ENCODE assay signal across 8 cellular contexts in genomic region chr1:178543291-178543609, GRCh38. TPM values are rescaled to one million over a fixed set of nuclear protein-coding genes. Genes with fewer than 3 reads are reported as not detected.
DNase-seq lines count a peak whose midpoint lies in the region; ATAC-seq and TF ChIP-seq lines count a peak whose summit lies in the region.

No MANE protein-coding gene starts in this region.

- H3K9me3 ChIP-seq in esophagus squamous epithelium (no peaks in the 10 kb centered on the region), trophoblast cell (ENCODE audit: insufficient read depth, low read depth, low read length) (no peaks in the 10 kb centered on the region)

- intact Hi-C loops in esophagus squamous epithelium (cut with DNase I) = loop anchor here (5.0 kb wide), 1 partner anchor 209 kb away; no protein-coding TSS in a partner anchor

- H3K27me3 ChIP-seq in esophagus squamous epithelium (no peaks in the 10 kb centered on the region), trophoblast cell (ENCODE audit: insufficient read depth, low read length) (no peaks in the 10 kb centered on the region)

- H2BK5ac ChIP-seq in trophoblast cell (ENCODE audit: low read depth, low read length, poor library complexity) = no peak overlapping the region

- H3K18ac ChIP-seq in trophoblast cell (ENCODE audit: low read length) = no peak overlapping the region

- H4K91ac ChIP-seq in trophoblast cell (ENCODE audit: low read depth, low read length) = no peak overlapping the region

- peak overlapping the region; percentile 72 for H4K8ac ChIP-seq in trophoblast cell (ENCODE audit: low read depth, low read length)

- TF ChIP-seq POLR2A in esophagus squamous epithelium (IDR thresholded peaks at IDR 0.05) = no peak

- peaks cover 15 to 65% (median 28%) of the 10 kb centered on the region in 3 donors for H3K4me1 ChIP-seq in esophagus squamous epithelium
- H3K4me1 ChIP-seq in trophoblast cell (ENCODE audit: control insufficient read depth in 1 of 2, insufficient read depth in 2 of 2, low read length in 2 of 2) = peaks cover 6 to 16% of the 10 kb centered on the region in 2 experiments

- DNase-seq in activated T-cell treated with anti-CD3 and anti-CD28 coated beads, Interleukin-2, amount 50 U/mL, for 1 hour = peak; percentile 22
- DNase-seq in activated T-cell treated with anti-CD3 and anti-CD28 coated beads for 4 hours = no peak
- peak; percentile 69 for DNase-seq in RKO (ENCODE audit: low spot score)
- no peak for DNase-seq in esophagus squamous epithelium (lab: John Stamatoyannopoulos, UW)
- no peak for DNase-seq in trophoblast cell
- DNase-seq in DMS 273 (lab: John Stamatoyannopoulos, UW; ENCODE audit: unreplicated experiment) = no peak
- DNase-seq in NCI-H1105 (lab: John Stamatoyannopoulos, UW) = no peak

- H2AFZ ChIP-seq in trophoblast cell (ENCODE audit: insufficient read depth, low read length, poor library complexity) = peak overlapping the region; percentile 15

- H3K4ac ChIP-seq in trophoblast cell (ENCODE audit: low read depth, low read length) = no peak overlapping the region

- H2BK12ac ChIP-seq in trophoblast cell (ENCODE audit: low read length) = no peak overlapping the region

- peak; percentile 45 for ATAC-seq in HG02798 (IDR thresholded peaks at IDR 0.05; ENCODE audit: poor library complexity, unreplicated experiment)

- H3K4me2 ChIP-seq in trophoblast cell (ENCODE audit: low read length) = peak overlapping the region; percentile 98

- H3K27ac ChIP-seq in esophagus squamous epithelium = peak overlapping the region; percentile 85 to 89 (median 88)
- peak overlapping the region; percentile 70 for H3K27ac ChIP-seq in trophoblast cell (ENCODE audit: low read depth, low read length)

- no peak overlapping the region for H2BK120ac ChIP-seq in trophoblast cell (ENCODE audit: insufficient read depth, low read length, poor library complexity)

- TF ChIP-seq CTCF in esophagus squamous epithelium (IDR thresholded peaks at IDR 0.05) = no peak

- H3K36me3 ChIP-seq in esophagus squamous epithelium (peaks cover 0 to 18% (median 0%) of the 10 kb centered on the region in 3 donors), trophoblast cell (ENCODE audit: control insufficient read depth in 1 of 2, insufficient read depth in 2 of 2, low read length in 2 of 2) (no peaks in the 10 kb centered on the region)

- no peak overlapping the region for H3K23ac ChIP-seq in trophoblast cell (ENCODE audit: low read length)

- peaks cover 5% of the 10 kb centered on the region for H3K79me1 ChIP-seq in trophoblast cell (ENCODE audit: low read length)

- 13 to 28% methylated on average over 6 to 9 of the region's 10 CpGs for WGBS in esophagus squamous epithelium, 2 donors
- WGBS in trophoblast cell (ENCODE audit: extremely low coverage, insufficient coverage, insufficient read length) = no CpG with 5 or more reads among the region's 10 CpGs

- H4K12ac ChIP-seq in trophoblast cell (ENCODE audit: low read depth, low read length) = no peak overlapping the region

- no peak overlapping the region for H3K14ac ChIP-seq in trophoblast cell (ENCODE audit: low read length)

- H3K79me2 ChIP-seq in trophoblast cell (ENCODE audit: control insufficient read depth, insufficient read depth, low read length, poor library complexity) = no peaks in the 10 kb centered on the region

- H3K9ac ChIP-seq in trophoblast cell (ENCODE audit: low read length) = no peak overlapping the region

- peak overlapping the region; percentile 74 to 91 (median 84) for H3K4me3 ChIP-seq in esophagus squamous epithelium
- peak overlapping the region; percentile 78 for H3K4me3 ChIP-seq in trophoblast cell (ENCODE audit: low read depth, low read length)

- H2AK5ac ChIP-seq in trophoblast cell (ENCODE audit: low read length) = no peak overlapping the region

RNA-seq across cellular contexts. Expression of gene TEX35, which starts 30.3 kb away (rescaled TPM):
- total RNA-seq in esophagus squamous epithelium = not detected
- polyA plus RNA-seq in trophoblast cell (2013) = 0.08 and 0.31 TPM in 2 replicates

RNA-seq across cellular contexts. Expression of gene CLEC20A, which starts 46.5 kb away (rescaled TPM):
- not detected for total RNA-seq in esophagus squamous epithelium
- polyA plus RNA-seq in trophoblast cell (2013) = not detected in 2 replicates

Comparison
In these comparisons a context has a peak if more than half of its experiments do, and no peak if none do; other contexts are left out.
1. DNase-seq: peak in activated T-cell treated with anti-CD3 and anti-CD28 coated beads, Interleukin-2, amount 50 U/mL, for 1 hour (single experiment) and RKO (single experiment); none in activated T-cell treated with anti-CD3 and anti-CD28 coated beads for 4 hours (single experiment), esophagus squamous epithelium (single experiment), trophoblast cell (0 of 2), DMS 273 (single experiment) and NCI-H1105 (single experiment).